In the genomic region with DNA sequence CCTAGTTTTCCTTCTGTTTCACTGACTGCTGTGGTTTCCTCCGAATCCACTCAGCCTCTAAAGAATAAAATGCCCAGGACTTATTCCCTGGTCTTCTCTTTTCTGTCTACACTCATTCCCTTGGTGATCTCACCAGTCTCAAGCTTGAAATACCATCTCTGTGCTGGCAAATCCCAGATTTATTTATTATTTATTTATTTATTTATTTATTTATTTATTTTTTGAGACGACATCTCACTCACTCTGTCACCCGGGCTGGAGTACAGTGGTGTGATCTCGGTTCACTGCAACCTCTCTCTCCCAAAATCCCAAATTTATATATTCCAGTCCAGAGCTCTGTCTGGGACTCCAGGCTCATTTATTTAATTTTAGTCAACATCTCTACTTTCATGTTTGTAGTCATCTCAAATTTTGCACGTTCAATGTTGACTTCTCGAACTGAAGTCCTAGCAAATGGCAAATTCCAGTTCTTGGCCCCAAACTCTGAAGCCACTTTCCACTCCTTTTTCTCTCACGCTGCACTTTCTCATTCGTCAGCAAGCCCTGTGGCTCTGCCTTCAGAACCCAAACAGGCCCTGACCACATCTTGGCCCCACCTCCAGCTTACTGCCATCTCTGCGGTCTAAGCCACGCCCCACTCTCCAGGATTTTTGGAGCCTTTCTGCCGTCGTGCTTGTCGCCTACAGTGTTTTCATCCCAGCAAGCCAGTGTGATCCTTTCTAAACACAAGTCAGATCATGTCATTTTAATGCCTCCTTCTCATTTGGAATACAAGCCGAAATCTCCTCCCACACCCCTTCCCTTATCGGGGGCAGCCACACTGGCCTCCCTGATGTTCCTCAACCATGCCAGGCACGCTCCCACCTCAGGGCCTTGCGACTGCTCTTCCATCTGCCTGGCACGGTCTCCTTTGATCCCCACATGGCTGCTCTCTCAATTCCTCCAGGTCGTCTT, we compare ENCODE assay signal across 10 cellular contexts. TPM values are rescaled to one million over a fixed set of nuclear protein-coding genes. Genes with fewer than 3 reads are reported as not detected.
A peak's percentile ranks its signal among the peaks of the same experiment; 100 is the strongest.
DNase-seq lines count a peak whose midpoint lies in the region; ATAC-seq and TF ChIP-seq lines count a peak whose summit lies in the region.
"Had no signal": no experiment of that assay in that cellular context is flagged by ENCODE, and none has a peak within 500 bp of the region (broad histone marks: within the 10 kb centered on the region; RNA-seq: fewer than 3 reads in every experiment).

No MANE protein-coding gene starts in this region.

- in situ Hi-C loops in KBM-7 (cut with MboI; ENCODE audit: low pct_unique_long_range_greater_than_20kb, low sequenced_read_pairs) (no loop called here), SK-MEL-5 (cut with HindIII; ENCODE audit: low pct_unique_long_range_greater_than_20kb, low sequenced_read_pairs) (no loop called here)

- H3K27me3 ChIP-seq in right atrium auricular region = no peaks in the 10 kb centered on the region
- no peaks in the 10 kb centered on the region for H3K27me3 ChIP-seq in thymus (ENCODE audit: control insufficient read depth, insufficient read depth)
- H3K27me3 ChIP-seq: body of pancreas had no signal

- H3K4me3 ChIP-seq in right atrium auricular region (no peak overlapping the region), thymus (ENCODE audit: low read length) (no peak overlapping the region)
- H3K4me3 ChIP-seq: body of pancreas, PC-9 had no signal

- H3K4me1 ChIP-seq in right atrium auricular region = peaks cover 0 to 9% of the 10 kb centered on the region in 2 donors
- no peaks in the 10 kb centered on the region for H3K4me1 ChIP-seq in thymus (ENCODE audit: control insufficient read depth, insufficient read depth, low read length)

- H3K9me3 ChIP-seq in right atrium auricular region (no peaks in the 10 kb centered on the region), thymus (ENCODE audit: control insufficient read depth) (no peaks in the 10 kb centered on the region)
- H3K9me3 ChIP-seq: body of pancreas had no signal

- WGBS in thymus = 94% methylated on average over 19 of the region's 19 CpGs

- H3K36me3 ChIP-seq in right atrium auricular region (no peaks in the 10 kb centered on the region), thymus (ENCODE audit: control insufficient read depth, insufficient read depth) (no peaks in the 10 kb centered on the region)

- H3K27ac ChIP-seq in right atrium auricular region (peak overlapping the region; percentile 9 to 16), thymus (ENCODE audit: low read depth) (peak overlapping the region; percentile 46)
- H3K27ac ChIP-seq: PC-9 had no signal

- ATAC-seq in SK-N-SH treated with all-trans-retinoic acid at 6 μM for 48 hours = no peak
- ATAC-seq: body of pancreas had no signal

- DNase-seq in KBM-7 = peak; percentile 77
- DNase-seq in SK-MEL-5 (ENCODE audit: low read depth, low spot score) = peak; percentile 80
- DNase-seq in right atrium auricular region (ENCODE audit: low spot score) = peak; percentile 67
- DNase-seq in activated CD4-positive, alpha-beta T cell treated with anti-CD3 and anti-CD28 coated beads for 1 hour = no peak
- DNase-seq in activated CD4-positive, alpha-beta T cell treated with anti-CD3 and anti-CD28 coated beads for 4 hours = no peak
- DNase-seq in GM10266 (ENCODE audit: extremely low spot score) = no peak

- TF ChIP-seq CTCF in right atrium auricular region (IDR thresholded peaks at IDR 0.05) = no peak
- no peak for TF ChIP-seq CTCF in GM10266 (IDR thresholded peaks at IDR 0.05; ENCODE audit: control insufficient read depth, insufficient read depth, low read depth, missing control alignments)

TF ChIP-seq in SK-N-SH treated with all-trans-retinoic acid at 6 μM for 48 hours, 23 proteins besides CTCF, POLR2A, EP300 and RAD21:
- TF ChIP-seq ARNTL (CRISPR knock-in tag; IDR thresholded peaks at IDR 0.05; ENCODE audit: borderline replicate concordance, low read depth) = no peak
- TF ChIP-seq OSR1 (CRISPR knock-in tag; IDR thresholded peaks at IDR 0.05) = no peak
- TF ChIP-seq ESRRG (CRISPR knock-in tag; IDR thresholded peaks at IDR 0.05) = no peak

RNA-seq across cellular contexts. Expression of a gene that starts 14.2 kb away (rescaled TPM):
- total RNA-seq in SK-MEL-5 (2014; rRNA removed; shearing (Covaris generic)) = 0.05 TPM in 1 of 2 replicates, not detected in the other
- 0.05 and 0.11 TPM in 2 replicates for polyA plus RNA-seq in SK-MEL-5 (2015; cell fraction: cytosol; rRNA removed)
- polyA plus RNA-seq in SK-MEL-5 (2015; cell fraction: nucleus; rRNA removed) = 0.62 TPM in 1 of 2 replicates, not detected in the other
- total RNA-seq in right atrium auricular region = 10 to 100 TPM; 31.6 to 34.8 TPM
- polyA plus RNA-seq in thymus = 6.2 TPM

RNA-seq across cellular contexts. Expression of a gene that starts 33.4 kb away (rescaled TPM):
- 29.1 and 29.5 TPM in 2 replicates for total RNA-seq in SK-MEL-5 (2014; rRNA removed; shearing (Covaris generic))
- polyA plus RNA-seq in SK-MEL-5 (2015; cell fraction: cytosol; rRNA removed) = 42.0 and 49.8 TPM in 2 replicates
- polyA plus RNA-seq in SK-MEL-5 (2015; cell fraction: nucleus; rRNA removed) = 9.9 and 12.9 TPM in 2 replicates
- total RNA-seq in right atrium auricular region = 100 to 1,000 TPM in 1 of 2 donors, 10 to 100 TPM in 1; 72.5 to 151 TPM
- 11.6 TPM for polyA plus RNA-seq in thymus

Comparison
In these comparisons a context has a peak if more than half of its experiments do, and no peak if none do; other contexts are left out.
1. DNase-seq: peak in KBM-7 (single experiment), SK-MEL-5 (single experiment) and right atrium auricular region (single experiment); none in activated CD4-positive, alpha-beta T cell treated with anti-CD3 and anti-CD28 coated beads for 1 hour (single experiment), activated CD4-positive, alpha-beta T cell treated with anti-CD3 and anti-CD28 coated beads for 4 hours (0 of 2) and GM10266 (single experiment).
2. RNA of a gene that starts 14.2 kb away (total RNA-seq): 31.6 to 34.8 TPM in right atrium auricular region; 0.05 TPM in SK-MEL-5; every median in the first group is over 10 times any median in the second.